Comparison of ENCODE assay signal across 8 cellular contexts in the genomic region with DNA sequence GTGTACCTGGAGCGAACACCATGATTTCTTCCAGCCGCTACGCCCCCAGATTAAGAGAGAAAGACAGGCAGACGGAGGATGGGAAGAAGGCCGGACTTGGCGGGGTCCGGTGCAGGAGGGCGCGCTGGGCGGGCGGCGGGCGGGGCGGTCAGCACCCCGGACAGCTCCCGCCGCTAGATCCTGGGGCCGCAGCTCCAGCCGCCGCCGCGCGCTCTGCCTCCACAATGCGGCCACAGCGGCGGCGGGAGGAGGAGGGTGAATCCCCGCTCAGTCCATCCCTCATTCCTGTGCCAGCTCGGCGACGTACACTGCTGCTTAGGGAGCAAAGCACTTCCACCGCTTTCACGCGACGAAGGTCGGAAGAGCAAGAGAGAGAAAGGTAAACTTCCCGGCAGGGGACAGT. TPM values are rescaled to one million over a fixed set of nuclear protein-coding genes. Genes with fewer than 3 reads are reported as not detected.
DNase-seq lines count a peak whose midpoint lies in the region; ATAC-seq and TF ChIP-seq lines count a peak whose summit lies in the region.

TSS of gene AKAIN1 (minus strand) at position 226 of the 403 bp plus-strand sequence. CDS start at position 22, 204 bp downstream.

- H3K27me3 ChIP-seq in H9 (ENCODE audit: insufficient read depth, low read length): peaks cover 27% of the 10 kb centered on the region

- H3K56ac ChIP-seq in H9 (ENCODE audit: insufficient read length, low read depth, low read length): no peak within 1 kb of the TSS

- H4K5ac ChIP-seq in H9 (ENCODE audit: insufficient read length, low read depth, low read length): no peak within 1 kb of the TSS

- no peak within 1 kb of the TSS for H2BK20ac ChIP-seq in H9 (ENCODE audit: low read depth, low read length, poor library complexity, severe bottlenecking)

- WGBS in H9 (ENCODE audit: extremely low coverage, insufficient read length, low lambda C conversion rate): no CpG with 5 or more reads among the region's 37 CpGs

- H2AK5ac ChIP-seq in H9 (ENCODE audit: insufficient read length, low read length): no peak within 1 kb of the TSS

- no peak within 1 kb of the TSS for H3K18ac ChIP-seq in H9 (ENCODE audit: insufficient read length, low read depth, low read length)

- H3K36me3 Mint-ChIP-seq in H9 (ENCODE audit: insufficient read depth in 1 of 3, low read depth in 3 of 3) (no peaks in the 10 kb centered on the region; a peak in 1 of 7 replicates), glutamatergic neuron (ENCODE audit: unreplicated experiment) (no peaks in the 10 kb centered on the region)
- no peaks in the 10 kb centered on the region for H3K36me3 Mint-ChIP-seq in activated CD8-positive, alpha-beta memory T cell treated with anti-CD3 and anti-CD28 coated beads, Interleukin-2, amount 10 ng/mL, durations not matched to agents 7 days and 5 days
- H3K36me3 Mint-ChIP-seq in effector memory CD8-positive, alpha-beta T cell (ENCODE audit: insufficient read depth): no peaks in the 10 kb centered on the region

- H3K79me2 ChIP-seq in H9 (ENCODE audit: insufficient read depth, low read length): no peaks in the 10 kb centered on the region

- H3K4me1 Mint-ChIP-seq in H9: peaks cover 17 to 18% of the 10 kb centered on the region in 2 experiments
- no peaks in the 10 kb centered on the region for H3K4me1 Mint-ChIP-seq in activated CD8-positive, alpha-beta memory T cell treated with anti-CD3 and anti-CD28 coated beads, Interleukin-2, amount 10 ng/mL, durations not matched to agents 7 days and 5 days
- H3K4me1 Mint-ChIP-seq in glutamatergic neuron (ENCODE audit: low read depth, unreplicated experiment): peaks cover 39% of the 10 kb centered on the region
- peaks cover 3 to 6% of the 10 kb centered on the region in 2 donors for H3K4me1 Mint-ChIP-seq in effector memory CD8-positive, alpha-beta T cell (ENCODE audit: low read depth in 2 of 2)

- ATAC-seq in activated CD8-positive, alpha-beta memory T cell treated with anti-CD3 and anti-CD28 coated beads, Interleukin-2, amount 10 ng/mL, durations not matched to agents 7 days and 5 days: peak; percentile 45
- no peak for ATAC-seq in effector memory CD8-positive, alpha-beta T cell (replicated peaks)

- no peak within 1 kb of the TSS for H3T11ph ChIP-seq in H9 (ENCODE audit: low read length)

- no peak within 1 kb of the TSS for H3K4ac ChIP-seq in H9 (ENCODE audit: low read depth, low read length)

- H2BK15ac ChIP-seq in H9 (ENCODE audit: low read depth, low read length): no peak within 1 kb of the TSS

- H3K14ac ChIP-seq in H9 (ENCODE audit: insufficient read depth, low read length): no peak within 1 kb of the TSS

- peak; percentile 35 for DNase-seq in AG08395 (ENCODE audit: low spot score)
- peak; percentile 78 for DNase-seq in H9
- no peak for DNase-seq in activated CD8-positive, alpha-beta memory T cell treated with anti-CD3 and anti-CD28 coated beads, Interleukin-2, amount 10 ng/mL, durations not matched to agents 7 days and 5 days
- peak; percentile 69 for DNase-seq in glutamatergic neuron
- peak; percentile 7 for DNase-seq in pons (ENCODE audit: low spot score)
- no peak for DNase-seq in effector memory CD8-positive, alpha-beta T cell
- no peak for DNase-seq in cortex of kidney (lab: John Stamatoyannopoulos, UW)
- no peak for DNase-seq in cerebellar nuclear complex (lab: John Stamatoyannopoulos, UW)

- peak within 1 kb of the TSS; percentile 70 to 89 for H3K4me3 Mint-ChIP-seq in H9
- H3K4me3 Mint-ChIP-seq in activated CD8-positive, alpha-beta memory T cell treated with anti-CD3 and anti-CD28 coated beads, Interleukin-2, amount 10 ng/mL, durations not matched to agents 7 days and 5 days: no peak within 1 kb of the TSS
- peak within 1 kb of the TSS; percentile 98 for H3K4me3 Mint-ChIP-seq in glutamatergic neuron (ENCODE audit: unreplicated experiment)
- peak within 1 kb of the TSS in 1 of 2 donors; percentile 46 for H3K4me3 Mint-ChIP-seq in effector memory CD8-positive, alpha-beta T cell

- H3K27me3 Mint-ChIP-seq in H9 (ENCODE audit: low read depth): peaks cover 90% of the 10 kb centered on the region
- peaks cover 59% of the 10 kb centered on the region for H3K27me3 Mint-ChIP-seq in activated CD8-positive, alpha-beta memory T cell treated with anti-CD3 and anti-CD28 coated beads, Interleukin-2, amount 10 ng/mL, durations not matched to agents 7 days and 5 days
- H3K27me3 Mint-ChIP-seq in glutamatergic neuron (ENCODE audit: unreplicated experiment): peaks cover 14% of the 10 kb centered on the region
- H3K27me3 Mint-ChIP-seq in effector memory CD8-positive, alpha-beta T cell: peaks cover 65 to 72% of the 10 kb centered on the region in 2 donors

- H3K23me2 ChIP-seq in H9 (ENCODE audit: insufficient read length, low read depth, low read length, poor library complexity, severe bottlenecking): peaks cover 17% of the 10 kb centered on the region

- H3K27ac Mint-ChIP-seq in H9 (no peak within 1 kb of the TSS), glutamatergic neuron (ENCODE audit: unreplicated experiment) (peak within 1 kb of the TSS; percentile 92)
- H3K27ac Mint-ChIP-seq in activated CD8-positive, alpha-beta memory T cell treated with anti-CD3 and anti-CD28 coated beads, Interleukin-2, amount 10 ng/mL, durations not matched to agents 7 days and 5 days: no peak within 1 kb of the TSS
- no peak within 1 kb of the TSS for H3K27ac Mint-ChIP-seq in effector memory CD8-positive, alpha-beta T cell

- H3K23ac ChIP-seq in H9 (ENCODE audit: insufficient read length, low read depth, low read length): no peak within 1 kb of the TSS

- H4K20me1 ChIP-seq in H9 (ENCODE audit: control insufficient read depth, insufficient read depth, insufficient read length): no peaks in the 10 kb centered on the region

- H3K4me2 ChIP-seq in H9 (ENCODE audit: insufficient read depth, insufficient read length, low read length): peak within 1 kb of the TSS; percentile 86

- no peaks in the 10 kb centered on the region for H3K9me3 ChIP-seq in H9 (ENCODE audit: control insufficient read depth, low read depth, low read length)

- no peak within 1 kb of the TSS for H2BK5ac ChIP-seq in H9 (ENCODE audit: insufficient read length, low read length)

- no peak within 1 kb of the TSS for H3K27ac ChIP-seq in H9 (ENCODE audit: insufficient read length, low read depth, low read length)

- no peaks in the 10 kb centered on the region for H3K4me1 ChIP-seq in H9 (ENCODE audit: insufficient read depth, low read length)

- H4K8ac ChIP-seq in H9 (replicated peaks; ENCODE audit: insufficient read length, low read depth, low read length): no peak within 1 kb of the TSS

- H3K9me3 Mint-ChIP-seq in H9 (no peaks in the 10 kb centered on the region; a peak in 1 of 5 replicates), glutamatergic neuron (ENCODE audit: unreplicated experiment) (peaks cover 15% of the 10 kb centered on the region)
- no peaks in the 10 kb centered on the region for H3K9me3 Mint-ChIP-seq in activated CD8-positive, alpha-beta memory T cell treated with anti-CD3 and anti-CD28 coated beads, Interleukin-2, amount 10 ng/mL, durations not matched to agents 7 days and 5 days (ENCODE audit: low read depth)
- H3K9me3 Mint-ChIP-seq in effector memory CD8-positive, alpha-beta T cell: peaks cover 0 to 8% of the 10 kb centered on the region in 2 donors

- H3K9ac ChIP-seq in H9 (ENCODE audit: extremely low read depth, insufficient read length, low read length): no peak within 1 kb of the TSS

- no peak within 1 kb of the TSS for H4K91ac ChIP-seq in H9 (ENCODE audit: insufficient read length, low read depth, low read length)

- no peak within 1 kb of the TSS for H2BK120ac ChIP-seq in H9 (ENCODE audit: low read depth, low read length, poor library complexity, severe bottlenecking)

- H3K79me1 ChIP-seq in H9 (ENCODE audit: insufficient read depth, low read depth, low read length, poor library complexity, severe bottlenecking): no peaks in the 10 kb centered on the region

- TF ChIP-seq CTCF in H9 (conservative IDR thresholded peaks at IDR 0.05) (no peak), glutamatergic neuron (IDR thresholded peaks at IDR 0.05; ENCODE audit: partially characterized antibody, unreplicated experiment) (no peak)

- no peak within 1 kb of the TSS for H2AFZ ChIP-seq in H9 (ENCODE audit: low read length)

- CTCF ChIA-PET in activated CD8-positive, alpha-beta memory T cell treated with anti-CD3 and anti-CD28 coated beads, Interleukin-2, amount 10 ng/mL, durations not matched to agents 7 days and 5 days (lab: Charles Lee): no interaction called here

- H2BK12ac ChIP-seq in H9 (ENCODE audit: insufficient read length, low read depth, low read length): no peak within 1 kb of the TSS

RNA-seq across cellular contexts. Expression of gene AKAIN1, which starts in this region (rescaled TPM):
- total RNA-seq in H9 (2021) (not detected in 2 replicates), glutamatergic neuron (ENCODE audit: unreplicated experiment) (14.1 TPM)
- total RNA-seq in activated CD8-positive, alpha-beta memory T cell treated with anti-CD3 and anti-CD28 coated beads, Interleukin-2, amount 10 ng/mL, durations not matched to agents 7 days and 5 days: not detected

Comparison
In these comparisons a context has a peak if more than half of its experiments do, and no peak if none do; other contexts are left out.
1. RNA of gene AKAIN1 (total RNA-seq): 14.1 TPM in glutamatergic neuron (single experiment); not detected in H9 and not detected in activated CD8-positive, alpha-beta memory T cell treated with anti-CD3 and anti-CD28 coated beads, Interleukin-2, amount 10 ng/mL, durations not matched to agents 7 days and 5 days; every median in the first group is over 10 times any median in the second.
2. Peak in DNase-seq and H3K4me2 ChIP-seq in H9; RNA of the gene not detected or under 1 TPM.
3. Peak in ATAC-seq in activated CD8-positive, alpha-beta memory T cell treated with anti-CD3 and anti-CD28 coated beads, Interleukin-2, amount 10 ng/mL, durations not matched to agents 7 days and 5 days; RNA of the gene not detected or under 1 TPM.
4. DNase-seq: peak in AG08395 (single experiment), glutamatergic neuron (single experiment) and pons (single experiment); none in activated CD8-positive, alpha-beta memory T cell treated with anti-CD3 and anti-CD28 coated beads, Interleukin-2, amount 10 ng/mL, durations not matched to agents 7 days and 5 days (single experiment), effector memory CD8-positive, alpha-beta T cell (0 of 3), cortex of kidney (single experiment) and cerebellar nuclear complex (0 of 2).